19 cellular contexts compared by ENCODE assay signal in genomic region chr15:52672661-52673060, GRCh38. TPM values are rescaled to one million over a fixed set of nuclear protein-coding genes. Genes with fewer than 3 reads are reported as not detected.
A peak's percentile ranks its signal among the peaks of the same experiment; 100 is the strongest.
DNase-seq lines count a peak whose midpoint lies in the region; ATAC-seq and TF ChIP-seq lines count a peak whose summit lies in the region.
"Had no signal": no experiment of that assay in that cellular context is flagged by ENCODE, and none has a peak within 500 bp of the region (broad histone marks: within the 10 kb centered on the region; RNA-seq: fewer than 3 reads in every experiment).

No MANE protein-coding gene starts in this region.

- H3K4me1 ChIP-seq in ascending aorta, result peaks cover 4 to 18% of the 10 kb centered on the region in 2 donors
- H3K4me1 ChIP-seq: SJSA1 had no signal

- H3K9me3 Mint-ChIP-seq in activated CD4-positive, alpha-beta T cell treated with anti-CD3 and anti-CD28 coated beads for 36 hours (ENCODE audit: low read depth), result no peaks in the 10 kb centered on the region
- no peaks in the 10 kb centered on the region for H3K9me3 Mint-ChIP-seq in activated T-helper 17 cell treated with anti-CD3 and anti-CD28 coated beads, Interleukin-2, amount 50 U/mL, for 72 hours
- H3K9me3 Mint-ChIP-seq in stimulated activated memory B cell treated with anti-CD40 and anti-IgM and Interleukin-4, amounts not matched to agents 10 μg/mL and 1 μg/mL and 100 μg/mL, for 72 hours, result no peaks in the 10 kb centered on the region

- H3K27me3 ChIP-seq in ascending aorta, result no peaks in the 10 kb centered on the region
- H3K27me3 ChIP-seq: SJSA1 had no signal

- CTCF ChIA-PET in activated CD4-positive, alpha-beta T cell treated with anti-CD3 and anti-CD28 coated beads for 36 hours (lab: Charles Lee), result interaction anchor here (0.9 kb wide), 1 partner anchor 20 kb away, joined by 3 read pairs; no protein-coding TSS in a partner anchor

- no peaks in the 10 kb centered on the region for H3K27me3 Mint-ChIP-seq in activated CD4-positive, alpha-beta T cell treated with anti-CD3 and anti-CD28 coated beads for 36 hours
- H3K27me3 Mint-ChIP-seq in activated T-helper 17 cell treated with anti-CD3 and anti-CD28 coated beads, Interleukin-2, amount 50 U/mL, for 72 hours, result no peaks in the 10 kb centered on the region
- no peaks in the 10 kb centered on the region for H3K27me3 Mint-ChIP-seq in stimulated activated memory B cell treated with anti-CD40 and anti-IgM and Interleukin-4, amounts not matched to agents 10 μg/mL and 1 μg/mL and 100 μg/mL, for 72 hours

- intact Hi-C loops in activated CD4-positive, alpha-beta T cell treated with anti-CD3 and anti-CD28 coated beads for 36 hours (cut with DNase I, micrococcal nuclease), result no loop called here
- intact Hi-C loops in ascending aorta (cut with DNase I), result no loop called here

- peak; percentile 27 for ATAC-seq in activated CD4-positive, alpha-beta T cell treated with anti-CD3 and anti-CD28 coated beads for 36 hours
- peak; percentile 63 for ATAC-seq in activated T-helper 17 cell treated with anti-CD3 and anti-CD28 coated beads, Interleukin-2, amount 50 U/mL, for 72 hours (replicated peaks)
- no peak for ATAC-seq in stimulated activated memory B cell treated with anti-CD40 and anti-IgM and Interleukin-4, amounts not matched to agents 10 μg/mL and 1 μg/mL and 100 μg/mL, for 72 hours
- ATAC-seq in HG03521 (IDR thresholded peaks at IDR 0.05; ENCODE audit: unreplicated experiment), result no peak

- H3K4me1 Mint-ChIP-seq in activated CD4-positive, alpha-beta T cell treated with anti-CD3 and anti-CD28 coated beads for 36 hours, result peaks cover 45% of the 10 kb centered on the region
- peaks cover 22% of the 10 kb centered on the region for H3K4me1 Mint-ChIP-seq in activated T-helper 17 cell treated with anti-CD3 and anti-CD28 coated beads, Interleukin-2, amount 50 U/mL, for 72 hours
- H3K4me1 Mint-ChIP-seq in stimulated activated memory B cell treated with anti-CD40 and anti-IgM and Interleukin-4, amounts not matched to agents 10 μg/mL and 1 μg/mL and 100 μg/mL, for 72 hours, result peaks cover 45% of the 10 kb centered on the region

- TF ChIP-seq CTCF in ascending aorta (IDR thresholded peaks at IDR 0.05), result no peak

- no peak overlapping the region for H3K27ac ChIP-seq in ascending aorta
- H3K27ac ChIP-seq: C4-2B, SJSA1 had no signal

- no peaks in the 10 kb centered on the region for H3K9me3 ChIP-seq in ascending aorta
- H3K9me3 ChIP-seq: SJSA1 had no signal

- H3K4me3 ChIP-seq in ascending aorta, result no peak overlapping the region
- H3K4me3 ChIP-seq: SJSA1 had no signal

- no peak overlapping the region for H3K4me3 Mint-ChIP-seq in activated CD4-positive, alpha-beta T cell treated with anti-CD3 and anti-CD28 coated beads for 36 hours
- H3K4me3 Mint-ChIP-seq in activated T-helper 17 cell treated with anti-CD3 and anti-CD28 coated beads, Interleukin-2, amount 50 U/mL, for 72 hours, result peak overlapping the region; percentile 39
- no peak overlapping the region for H3K4me3 Mint-ChIP-seq in stimulated activated memory B cell treated with anti-CD40 and anti-IgM and Interleukin-4, amounts not matched to agents 10 μg/mL and 1 μg/mL and 100 μg/mL, for 72 hours

- DNase-seq in activated CD4-positive, alpha-beta T cell treated with anti-CD3 and anti-CD28 coated beads for 36 hours, result no peak
- no peak for DNase-seq in activated CD4-positive, alpha-beta T cell treated with anti-CD3 and anti-CD28 coated beads for 48 hours
- peak; percentile 0 for DNase-seq in NCI-H2227 (lab: John Stamatoyannopoulos, UW; ENCODE audit: unreplicated experiment)
- no peak for DNase-seq in GF-D8 (lab: John Stamatoyannopoulos, UW)
- no peak for DNase-seq in ascending aorta (ENCODE audit: low spot score in 2 of 2)
- DNase-seq: 8988T, AML-193, GOT3, KG1, MV-4-11, NCI-H1694, NCI-H2081 treated with DMSO at 0.1 percent for 48 hours, NCI-H510A treated with DMSO at 0.1 percent for 48 hours, OCI-M1 had no signal

- POLR2A ChIA-PET in activated CD4-positive, alpha-beta T cell treated with anti-CD3 and anti-CD28 coated beads for 36 hours (lab: Charles Lee), result interaction anchor here (0.9 to 2.1 kb wide), 3 partner anchors 11 to 107 kb away, joined by 5 to 8 read pairs (median 6); no protein-coding TSS in a partner anchor

- no peak overlapping the region for H3K27ac Mint-ChIP-seq in activated CD4-positive, alpha-beta T cell treated with anti-CD3 and anti-CD28 coated beads for 36 hours
- peak overlapping the region; percentile 68 for H3K27ac Mint-ChIP-seq in activated T-helper 17 cell treated with anti-CD3 and anti-CD28 coated beads, Interleukin-2, amount 50 U/mL, for 72 hours
- peak overlapping the region; percentile 57 for H3K27ac Mint-ChIP-seq in stimulated activated memory B cell treated with anti-CD40 and anti-IgM and Interleukin-4, amounts not matched to agents 10 μg/mL and 1 μg/mL and 100 μg/mL, for 72 hours

- peaks cover 25 to 54% of the 10 kb centered on the region in 2 donors for H3K36me3 ChIP-seq in ascending aorta

- H3K36me3 Mint-ChIP-seq in activated CD4-positive, alpha-beta T cell treated with anti-CD3 and anti-CD28 coated beads for 36 hours (ENCODE audit: low read depth), result peaks cover 34% of the 10 kb centered on the region
- peaks cover 85% of the 10 kb centered on the region for H3K36me3 Mint-ChIP-seq in activated T-helper 17 cell treated with anti-CD3 and anti-CD28 coated beads, Interleukin-2, amount 50 U/mL, for 72 hours (ENCODE audit: low read depth)
- peaks cover 42% of the 10 kb centered on the region for H3K36me3 Mint-ChIP-seq in stimulated activated memory B cell treated with anti-CD40 and anti-IgM and Interleukin-4, amounts not matched to agents 10 μg/mL and 1 μg/mL and 100 μg/mL, for 72 hours

RNA-seq across cellular contexts. Expression of gene ATOSA, which starts 6.5 kb away (rescaled TPM):
- 10 to 100 TPM; 13.4 to 13.5 TPM for total RNA-seq in activated CD4-positive, alpha-beta T cell treated with anti-CD3 and anti-CD28 coated beads for 36 hours
- total RNA-seq in activated T-helper 17 cell treated with anti-CD3 and anti-CD28 coated beads, Interleukin-2, amount 50 U/mL, for 72 hours, result 10 to 100 TPM; 30.7 to 40.6 TPM
- total RNA-seq in ascending aorta, result 29.9 TPM

Comparison
In these comparisons a context has a peak if more than half of its experiments do, and no peak if none do; other contexts are left out.
1. ATAC-seq: peak in activated CD4-positive, alpha-beta T cell treated with anti-CD3 and anti-CD28 coated beads for 36 hours (single experiment) and activated T-helper 17 cell treated with anti-CD3 and anti-CD28 coated beads, Interleukin-2, amount 50 U/mL, for 72 hours (single experiment); none in stimulated activated memory B cell treated with anti-CD40 and anti-IgM and Interleukin-4, amounts not matched to agents 10 μg/mL and 1 μg/mL and 100 μg/mL, for 72 hours (single experiment) and HG03521 (single experiment).